In the genomic region with DNA sequence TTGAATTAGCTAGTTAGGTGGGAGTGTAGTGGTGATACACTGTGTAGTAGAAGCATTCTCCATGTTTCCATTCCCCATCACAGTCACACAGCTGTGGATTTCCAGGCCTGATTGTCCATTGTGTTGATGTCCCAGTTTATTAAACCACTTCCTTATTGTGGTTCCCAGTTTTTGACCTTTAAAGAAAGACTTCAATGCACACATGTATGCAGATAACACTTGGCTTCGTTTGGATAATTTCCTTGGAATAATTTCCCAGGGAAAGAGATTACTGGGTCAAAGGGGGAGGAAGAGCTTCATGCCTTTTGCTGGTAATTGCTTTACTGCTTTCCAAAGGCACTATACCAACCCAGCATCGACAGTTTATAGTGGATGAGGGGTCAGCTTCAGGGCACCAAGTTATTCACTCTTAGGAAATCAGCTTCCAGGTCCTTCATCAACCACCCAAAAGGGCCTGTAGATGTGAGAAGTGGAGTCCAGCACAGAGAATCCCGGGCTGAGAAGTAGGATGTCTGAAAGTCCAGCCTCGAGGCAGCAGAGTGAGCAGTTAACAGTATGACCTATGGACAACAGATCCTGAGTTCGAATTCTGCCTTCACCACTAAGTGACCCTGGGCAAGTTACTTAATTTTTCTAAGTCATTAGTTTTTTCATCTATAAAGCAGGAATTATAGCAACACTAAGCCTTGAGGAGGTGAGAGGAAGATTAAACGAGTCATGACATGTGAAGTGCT, we compare ENCODE assay signal across 8 cellular contexts. TPM values are rescaled to one million over a fixed set of nuclear protein-coding genes. Genes with fewer than 3 reads are reported as not detected.
DNase-seq lines count a peak whose midpoint lies in the region; ATAC-seq and TF ChIP-seq lines count a peak whose summit lies in the region.

No MANE protein-coding gene starts in this region.

- no peaks in the 10 kb centered on the region for H3K9me3 Mint-ChIP-seq in activated T-helper 17 cell treated with anti-CD3 and anti-CD28 coated beads, Interleukin-2, amount 50 U/mL, for 72 hours

- POLR2A ChIA-PET in SK-N-SH (lab: Yijun Ruan, JAX): interaction anchor here (0.7 to 1.4 kb wide), 7 partner anchors 25 to 170 kb away, joined by 3 to 7 read pairs (median 3); no protein-coding TSS in a partner anchor

- H3K36me3 ChIP-seq in smooth muscle cell (ENCODE audit: low read depth) (no peaks in the 10 kb centered on the region), SK-N-SH (replicated peaks in 1 of 2; ENCODE audit: control insufficient read depth in 1 of 2, insufficient read depth in 2 of 2, low read length in 1 of 2) (no peaks in the 10 kb centered on the region)

- peaks cover 58% of the 10 kb centered on the region for H3K4me1 Mint-ChIP-seq in activated T-helper 17 cell treated with anti-CD3 and anti-CD28 coated beads, Interleukin-2, amount 50 U/mL, for 72 hours

- H3K9ac ChIP-seq in smooth muscle cell (ENCODE audit: low read depth) (no peak overlapping the region), SK-N-SH (no peak overlapping the region)

- H3K4me3 ChIP-seq in smooth muscle cell: no peak overlapping the region
- H3K4me3 ChIP-seq in SK-N-SH (ENCODE audit: low read depth in 2 of 2, low read length in 1 of 2): no peak overlapping the region

- CTCF ChIA-PET in SK-N-SH (lab: Yijun Ruan, JAX): interaction anchor here (0.6 to 16.8 kb wide), 62 partner anchors 8 to 981 kb away, joined by 3 to 381 read pairs (median 8); a partner anchor contains a TSS

- peak overlapping the region; percentile 90 for H3K4me3 Mint-ChIP-seq in activated T-helper 17 cell treated with anti-CD3 and anti-CD28 coated beads, Interleukin-2, amount 50 U/mL, for 72 hours

- H3K36me3 Mint-ChIP-seq in activated T-helper 17 cell treated with anti-CD3 and anti-CD28 coated beads, Interleukin-2, amount 50 U/mL, for 72 hours (ENCODE audit: low read depth): peaks cover 8% of the 10 kb centered on the region

- no peak for ATAC-seq in activated T-helper 17 cell treated with anti-CD3 and anti-CD28 coated beads, Interleukin-2, amount 50 U/mL, for 72 hours (replicated peaks)
- ATAC-seq in left ventricle myocardium superior: peak; percentile 22
- ATAC-seq in GM21390 (IDR thresholded peaks at IDR 0.05; ENCODE audit: unreplicated experiment): no peak

- H3K9me3 ChIP-seq in smooth muscle cell (replicated peaks; ENCODE audit: low read depth) (no peaks in the 10 kb centered on the region), SK-N-SH (no peaks in the 10 kb centered on the region)

- intact Hi-C loops in left ventricle myocardium superior (cut with micrococcal nuclease): loop anchor here (5.0 kb wide), 1 partner anchor 90 kb away; a partner anchor contains a TSS

- H3F3A ChIP-seq in smooth muscle cell (ENCODE audit: low read depth) (peaks cover 6% of the 10 kb centered on the region), SK-N-SH (replicated peaks; ENCODE audit: insufficient read depth) (no peaks in the 10 kb centered on the region)

- H3K4me1 ChIP-seq in smooth muscle cell (ENCODE audit: low read depth) (no peaks in the 10 kb centered on the region), SK-N-SH (ENCODE audit: control insufficient read depth in 1 of 2, insufficient read depth in 2 of 2, low read depth in 1 of 2, low read length in 1 of 2) (peaks cover 5 to 14% of the 10 kb centered on the region in 2 experiments; a peak in 2 of 4 replicates)

- no peaks in the 10 kb centered on the region for H3K27me3 ChIP-seq in smooth muscle cell (ENCODE audit: low read depth)
- H3K27me3 ChIP-seq in SK-N-SH (ENCODE audit: insufficient read depth): no peaks in the 10 kb centered on the region

- TF ChIP-seq CTCF in smooth muscle cell (IDR thresholded peaks at IDR 0.05; ENCODE audit: borderline replicate concordance, insufficient read depth, poor library complexity, severe bottlenecking): no peak
- no peak for TF ChIP-seq CTCF in SK-N-SH (IDR thresholded peaks at IDR 0.05)

- no peak for TF ChIP-seq EP300 in SK-N-SH (IDR thresholded peaks at IDR 0.05; ENCODE audit: borderline replicate concordance in 1 of 2, low read depth in 1 of 2, low read length in 1 of 2)

- H3K27ac ChIP-seq in smooth muscle cell (ENCODE audit: low read depth) (no peak overlapping the region), SK-N-SH (ENCODE audit: low read depth in 2 of 2, low read length in 1 of 2) (no peak overlapping the region)

- no peaks in the 10 kb centered on the region for H4K20me1 ChIP-seq in smooth muscle cell (ENCODE audit: low read depth)
- H4K20me1 ChIP-seq in SK-N-SH (ENCODE audit: insufficient read depth): no peaks in the 10 kb centered on the region

- H3K4me2 ChIP-seq in smooth muscle cell (peak overlapping the region; percentile 27), SK-N-SH (no peak overlapping the region)

- peak overlapping the region; percentile 90 for H3K27ac Mint-ChIP-seq in activated T-helper 17 cell treated with anti-CD3 and anti-CD28 coated beads, Interleukin-2, amount 50 U/mL, for 72 hours

- DNase-seq in HT-29 (ENCODE audit: low spot score) (peak; percentile 60), left ventricle myocardium superior (no peak), smooth muscle cell (lab: John Stamatoyannopoulos, UW; ENCODE audit: unreplicated experiment) (no peak), SK-N-SH (no peak), NCI-H1930 (lab: John Stamatoyannopoulos, UW) (no peak), NCI-H1048 (lab: John Stamatoyannopoulos, UW) (no peak)

- peak overlapping the region; percentile 22 for H2AFZ ChIP-seq in smooth muscle cell (ENCODE audit: low read depth)
- H2AFZ ChIP-seq in SK-N-SH (ENCODE audit: low read depth): no peak overlapping the region

- no peaks in the 10 kb centered on the region for H3K27me3 Mint-ChIP-seq in activated T-helper 17 cell treated with anti-CD3 and anti-CD28 coated beads, Interleukin-2, amount 50 U/mL, for 72 hours

- H3K79me2 ChIP-seq in smooth muscle cell (ENCODE audit: low read depth) (no peaks in the 10 kb centered on the region), SK-N-SH (ENCODE audit: insufficient read depth) (no peaks in the 10 kb centered on the region)

- no peak for TF ChIP-seq RAD21 in SK-N-SH (IDR thresholded peaks at IDR 0.05; ENCODE audit: low read length)

- no peaks in the 10 kb centered on the region for H3K9me2 ChIP-seq in SK-N-SH

- 63% methylated on average over 6 of the region's 6 CpGs for WGBS in smooth muscle cell (ENCODE audit: low lambda C conversion rate)
- WGBS in SK-N-SH (ENCODE audit: low lambda C conversion rate): 66% methylated on average over 6 of the region's 6 CpGs

TF ChIP-seq in SK-N-SH, 30 proteins besides CTCF, POLR2A, EP300 and RAD21 (continues in another document):
- no peak for TF ChIP-seq SMC3 (IDR thresholded peaks at IDR 0.05; ENCODE audit: low read depth, low read length)
- TF ChIP-seq, protein P1, sequence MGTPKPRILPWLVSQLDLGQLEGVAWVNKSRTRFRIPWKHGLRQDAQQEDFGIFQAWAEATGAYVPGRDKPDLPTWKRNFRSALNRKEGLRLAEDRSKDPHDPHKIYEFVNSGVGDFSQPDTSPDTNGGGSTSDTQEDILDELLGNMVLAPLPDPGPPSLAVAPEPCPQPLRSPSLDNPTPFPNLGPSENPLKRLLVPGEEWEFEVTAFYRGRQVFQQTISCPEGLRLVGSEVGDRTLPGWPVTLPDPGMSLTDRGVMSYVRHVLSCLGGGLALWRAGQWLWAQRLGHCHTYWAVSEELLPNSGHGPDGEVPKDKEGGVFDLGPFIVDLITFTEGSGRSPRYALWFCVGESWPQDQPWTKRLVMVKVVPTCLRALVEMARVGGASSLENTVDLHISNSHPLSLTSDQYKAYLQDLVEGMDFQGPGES (IDR thresholded peaks at IDR 0.05; ENCODE audit: low read depth, low read length): no peak
- TF ChIP-seq FOXM1 (IDR thresholded peaks at IDR 0.05; ENCODE audit: low read depth): no peak
- TF ChIP-seq, protein P2, sequence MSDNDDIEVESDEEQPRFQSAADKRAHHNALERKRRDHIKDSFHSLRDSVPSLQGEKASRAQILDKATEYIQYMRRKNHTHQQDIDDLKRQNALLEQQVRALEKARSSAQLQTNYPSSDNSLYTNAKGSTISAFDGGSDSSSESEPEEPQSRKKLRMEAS (IDR thresholded peaks at IDR 0.05; ENCODE audit: low read depth): no peak
- no peak for TF ChIP-seq RXRA (IDR thresholded peaks at IDR 0.05; ENCODE audit: borderline replicate concordance, low read depth)

RNA-seq across cellular contexts. Expression of a gene that starts 31.3 kb away (rescaled TPM):
- 148 and 187 TPM in 2 replicates for total RNA-seq in HT-29 (2014; rRNA removed; shearing (Covaris generic))
- total RNA-seq in activated T-helper 17 cell treated with anti-CD3 and anti-CD28 coated beads, Interleukin-2, amount 50 U/mL, for 72 hours: 10 to 100 TPM in 1 of 2 donors, 1 to 10 TPM in 1; 8.8 to 19.8 TPM
- total RNA-seq in left ventricle myocardium superior (not detected), smooth muscle cell (0.63 and 1.2 TPM in 2 replicates)
- polyA plus RNA-seq in smooth muscle cell (0.13 and 3.3 TPM in 2 replicates), SK-N-SH (2012; rRNA removed) (not detected in 2 replicates)
- polyA plus RNA-seq in SK-N-SH (2012; cell fraction: cytosol; rRNA removed): 0.01 TPM in 1 of 2 replicates, not detected in the other
- polyA plus RNA-seq in SK-N-SH (2012; cell fraction: nucleus; rRNA removed): 0.02 TPM in 1 of 2 replicates, not detected in the other

RNA-seq across cellular contexts. Expression of a gene that starts 32.6 kb away (rescaled TPM):
- total RNA-seq in HT-29 (2014; rRNA removed; shearing (Covaris generic)): not detected in 2 replicates
- total RNA-seq in activated T-helper 17 cell treated with anti-CD3 and anti-CD28 coated beads, Interleukin-2, amount 50 U/mL, for 72 hours: 100 to 1,000 TPM; 140 to 304 TPM
- total RNA-seq in left ventricle myocardium superior: 0.22 TPM
- total RNA-seq in smooth muscle cell: not detected in 2 replicates
- polyA plus RNA-seq in smooth muscle cell: not detected in 2 replicates
- not detected in 2 replicates for polyA plus RNA-seq in SK-N-SH (2012; rRNA removed)
- 0.03 and 0.05 TPM in 2 replicates for polyA plus RNA-seq in SK-N-SH (2012; cell fraction: cytosol; rRNA removed)
- 0.02 TPM in 1 of 2 replicates, not detected in the other for polyA plus RNA-seq in SK-N-SH (2012; cell fraction: nucleus; rRNA removed)

Comparison
In these comparisons a context has a peak if more than half of its experiments do, and no peak if none do; other contexts are left out.
1. RNA of a gene that starts 32.6 kb away (total RNA-seq): 140 to 304 TPM in activated T-helper 17 cell treated with anti-CD3 and anti-CD28 coated beads, Interleukin-2, amount 50 U/mL, for 72 hours; 0.22 TPM in left ventricle myocardium superior (single experiment), not detected in HT-29 and not detected in smooth muscle cell; every median in the first group is over 100 times any median in the second.